Comparison of ENCODE assay signal across 6 cellular contexts in genomic region chr15:40323953-40324937, GRCh38. TPM values are rescaled to one million over a fixed set of nuclear protein-coding genes. Genes with fewer than 3 reads are reported as not detected.
DNase-seq lines count a peak whose midpoint lies in the region; ATAC-seq and TF ChIP-seq lines count a peak whose summit lies in the region.

No MANE protein-coding gene starts in this region.

- ATAC-seq in HG03103 (IDR thresholded peaks at IDR 0.05; ENCODE audit: low read depth, unreplicated experiment) (peak; percentile 7), GM18520 (IDR thresholded peaks at IDR 0.05; ENCODE audit: unreplicated experiment) (no peak)
- peak; percentile 9 to 32 for ATAC-seq in naive thymus-derived CD8-positive, alpha-beta T cell

- DNase-seq in GM06990 (ENCODE audit: extremely low read depth, insufficient read length): no peak
- DNase-seq in astrocyte of the spinal cord (ENCODE audit: low read depth, low spot score): no peak
- peak in 6 of 10 donors; percentile 28 to 45 (median 39) for DNase-seq in naive thymus-derived CD8-positive, alpha-beta T cell
- no peak for DNase-seq in Ammon's horn (ENCODE audit: low spot score)

- peaks cover 0 to 6% (median 0%) of the 10 kb centered on the region in 5 donors for H3K27me3 Mint-ChIP-seq in naive thymus-derived CD8-positive, alpha-beta T cell

- peaks cover 20 to 51% (median 39%) of the 10 kb centered on the region in 4 donors for H3K4me1 Mint-ChIP-seq in naive thymus-derived CD8-positive, alpha-beta T cell

- no peaks in the 10 kb centered on the region for H3K36me3 ChIP-seq in GM06990 (ENCODE audit: control insufficient read depth, insufficient read depth, low read length)

- TF ChIP-seq CTCF in GM06990 (IDR thresholded peaks at IDR 0.05; ENCODE audit: insufficient read depth, low read length, poor library complexity, severe bottlenecking) (no peak), astrocyte of the spinal cord (IDR thresholded peaks at IDR 0.05; ENCODE audit: low read depth, low read length) (no peak)

- H3K9me3 Mint-ChIP-seq in naive thymus-derived CD8-positive, alpha-beta T cell: no peaks in the 10 kb centered on the region

- peak overlapping the region in 5 of 10 donors; percentile 10 to 88 (median 68) for H3K27ac Mint-ChIP-seq in naive thymus-derived CD8-positive, alpha-beta T cell

- no peaks in the 10 kb centered on the region for H3K27me3 ChIP-seq in GM06990 (replicated peaks; ENCODE audit: control insufficient read depth, insufficient read depth, low read length)

- POLR2A ChIA-PET in naive thymus-derived CD8-positive, alpha-beta T cell (lab: Charles Lee): interaction anchor here (0.6 to 8.3 kb wide), 6 partner anchors 9 to 33 kb away, joined by 3 to 104 read pairs (median 5); partner anchors contain the start of genes DISP2 and PLCB2

- in situ Hi-C loops in astrocyte of the spinal cord (cut with HindIII; ENCODE audit: low sequenced_read_pairs): no loop called here

- peak overlapping the region; percentile 68 for H3K4me3 ChIP-seq in GM06990 (replicated peaks; ENCODE audit: low read depth, low read length)
- peak overlapping the region; percentile 61 for H3K4me3 ChIP-seq in astrocyte of the spinal cord (ENCODE audit: low read depth, low read length)

- peak overlapping the region; percentile 67 to 92 (median 82) for H3K4me3 Mint-ChIP-seq in naive thymus-derived CD8-positive, alpha-beta T cell

- no peaks in the 10 kb centered on the region for H3K36me3 Mint-ChIP-seq in naive thymus-derived CD8-positive, alpha-beta T cell

RNA-seq across cellular contexts. Expression of gene INAFM2, which starts 0.8 kb away (rescaled TPM):
- 1 to 10 TPM; 6.2 to 8.1 TPM for total RNA-seq in naive thymus-derived CD8-positive, alpha-beta T cell
- polyA plus RNA-seq in naive thymus-derived CD8-positive, alpha-beta T cell: 1 to 10 TPM in 2 of 3 donors, under 1 TPM in 1; 0.69 to 2.5 (median 1.9) TPM

RNA-seq across cellular contexts. Expression of gene CCDC9B, which starts 16.5 kb away (rescaled TPM):
- 1 to 10 TPM; 1.4 to 1.5 TPM for total RNA-seq in naive thymus-derived CD8-positive, alpha-beta T cell
- polyA plus RNA-seq in naive thymus-derived CD8-positive, alpha-beta T cell: under 1 TPM in 2 of 3 donors, not detected in 1; 0.08 to 0.62 TPM

RNA-seq across cellular contexts. Expression of gene PLCB2, which starts 16.5 kb away (rescaled TPM):
- 100 to 1,000 TPM; 156 to 166 TPM for total RNA-seq in naive thymus-derived CD8-positive, alpha-beta T cell
- polyA plus RNA-seq in naive thymus-derived CD8-positive, alpha-beta T cell: 10 to 100 TPM; 14.5 to 23.0 (median 22.2) TPM

RNA-seq across cellular contexts. Expression of gene PHGR1, which starts 26.6 kb away (rescaled TPM):
- not detected for total RNA-seq in naive thymus-derived CD8-positive, alpha-beta T cell
- polyA plus RNA-seq in naive thymus-derived CD8-positive, alpha-beta T cell: not detected

RNA-seq across cellular contexts. Expression of gene DISP2, which starts 33.8 kb away (rescaled TPM):
- total RNA-seq in naive thymus-derived CD8-positive, alpha-beta T cell: under 1 TPM; 0.31 to 0.52 TPM
- under 1 TPM; 0.02 to 0.73 (median 0.42) TPM for polyA plus RNA-seq in naive thymus-derived CD8-positive, alpha-beta T cell

Comparison
In these comparisons a context has a peak if more than half of its experiments do, and no peak if none do; other contexts are left out.
1. DNase-seq: peak in naive thymus-derived CD8-positive, alpha-beta T cell (6 of 10); none in GM06990 (single experiment), astrocyte of the spinal cord (single experiment) and Ammon's horn (single experiment).